7 cellular contexts compared by ENCODE assay signal in the genomic region with DNA sequence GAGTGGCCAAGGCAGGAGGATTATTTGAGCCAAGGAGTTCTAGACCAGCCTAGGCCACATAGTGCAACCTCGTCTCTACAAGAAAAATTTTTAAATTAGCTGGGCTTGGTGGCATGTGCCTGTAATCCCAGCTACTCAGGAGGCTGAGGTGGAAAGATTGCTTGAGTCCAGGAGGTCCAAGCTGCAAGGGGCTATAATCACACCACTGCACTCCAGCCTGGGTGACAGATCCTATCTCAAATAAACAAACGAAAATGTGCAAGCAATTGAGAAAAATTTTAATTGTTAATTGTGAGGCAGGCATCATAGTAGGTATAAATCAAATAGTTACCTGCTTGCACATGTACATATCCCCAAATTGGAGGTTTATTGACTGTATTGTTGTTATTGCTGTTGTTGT.
"Had no signal": no experiment of that assay in that cellular context is flagged by ENCODE, and none has a peak within 500 bp of the region (broad histone marks: within the 10 kb centered on the region; RNA-seq: fewer than 3 reads in every experiment).

No MANE protein-coding gene starts in this region.

- H3K27ac Mint-ChIP-seq: IgD-negative memory B cell had no signal

- H3K27me3 Mint-ChIP-seq: IgD-negative memory B cell had no signal

- DNase-seq: IMR-90, KBM-7, KG1 had no signal

- H3K36me3 Mint-ChIP-seq: IgD-negative memory B cell had no signal

- H3K27ac ChIP-seq: HL-60, KMS-11 had no signal

- H3K4me3 ChIP-seq: K562 had no signal

- H3K9me3 Mint-ChIP-seq: IgD-negative memory B cell had no signal

- H3K4me3 Mint-ChIP-seq: IgD-negative memory B cell had no signal

- H3K4me1 Mint-ChIP-seq: IgD-negative memory B cell had no signal
